1 cellular context compared by ENCODE assay signal in genomic region chrX:24054182-24055042, GRCh38.
TF ChIP-seq lines count a peak whose summit lies in the region.

TSS of gene EIF2S3 (plus strand) at chrX:24054956. CDS start at chrX:24054969, 13 bp downstream.

TF ChIP-seq in K562, 482 proteins besides CTCF, POLR2A, EP300 and RAD21 (continued from another document and continues in another):
- peak; percentile 98 for TF ChIP-seq CEBPG (CRISPR knock-in tag; IDR thresholded peaks at IDR 0.05)
- TF ChIP-seq CEBPG (tag; conservative IDR thresholded peaks at IDR 0.05 in 1 of 2, IDR thresholded peaks at IDR 0.05 in 1 of 2), result peak; percentile 98 to 99
- peak; percentile 94 for TF ChIP-seq NFE2 (IDR thresholded peaks at IDR 0.05; ENCODE audit: low read depth)
- peak; percentile 18; the same call in 1 of the 2 replicates for TF ChIP-seq SP1 (CRISPR knock-in tag; IDR thresholded peaks at IDR 0.05)
- peak; percentile 82 for TF ChIP-seq POLR2AphosphoS5 (IDR thresholded peaks at IDR 0.05; ENCODE audit: control insufficient read depth, insufficient read depth, low read depth, low read length)
- no peak for TF ChIP-seq E2F4 (CRISPR knock-in tag; IDR thresholded peaks at IDR 0.05; ENCODE audit: low read depth)
- no peak for TF ChIP-seq ASH1L (IDR thresholded peaks at IDR 0.05; ENCODE audit: borderline replicate concordance, low read depth, partially characterized antibody)
- TF ChIP-seq MED1 (CRISPR knock-in tag; IDR thresholded peaks at IDR 0.05; ENCODE audit: borderline replicate concordance), result no peak
- TF ChIP-seq CHD7 (IDR thresholded peaks at IDR 0.05; ENCODE audit: low read depth, low read length), result no peak
- TF ChIP-seq EGR1 (conservative IDR thresholded peaks at IDR 0.05), result peak; percentile 15; the same call in 1 of the 2 replicates
- no peak for TF ChIP-seq ZNF12 (CRISPR knock-in tag; IDR thresholded peaks at IDR 0.05)
- TF ChIP-seq ZNF57 (CRISPR knock-in tag; IDR thresholded peaks at IDR 0.05), result no peak
- TF ChIP-seq SMARCB1 (IDR thresholded peaks at IDR 0.05; ENCODE audit: insufficient read length, low read depth), result no peak
- no peak for TF ChIP-seq KLF16 (IDR thresholded peaks at IDR 0.05)
- no peak for TF ChIP-seq FUS (optimal IDR thresholded peaks at IDR 0.05; ENCODE audit: low read depth, low read length)
- no peak for TF ChIP-seq ZNF695 (CRISPR knock-in tag; IDR thresholded peaks at IDR 0.05)
- TF ChIP-seq CREB1 (IDR thresholded peaks at IDR 0.05), result peak; percentile 77
- peak; percentile 67; the same call in 1 of the 2 replicates for TF ChIP-seq CREB1 (CRISPR knock-in tag; IDR thresholded peaks at IDR 0.05)
- TF ChIP-seq EHMT2 (IDR thresholded peaks at IDR 0.05), result no peak
- peak; percentile 70 to 80; a peak in 3 of 4 replicates for TF ChIP-seq MAZ (CRISPR knock-in tag; conservative IDR thresholded peaks at IDR 0.05 in 1 of 2, IDR thresholded peaks at IDR 0.05 in 1 of 2)
- no peak for TF ChIP-seq ARID2 (IDR thresholded peaks at IDR 0.05)
- TF ChIP-seq SFPQ (IDR thresholded peaks at IDR 0.05; ENCODE audit: low read depth, low read length), result no peak
- no peak for TF ChIP-seq MCM3 (IDR thresholded peaks at IDR 0.05)
- TF ChIP-seq TAF9B (IDR thresholded peaks at IDR 0.05; ENCODE audit: partially characterized antibody), result peak; percentile 92
- no peak for TF ChIP-seq KLF13 (tag; IDR thresholded peaks at IDR 0.05; ENCODE audit: borderline replicate concordance, low read depth)
- TF ChIP-seq MEF2A (IDR thresholded peaks at IDR 0.05; ENCODE audit: control insufficient read depth, low read depth, low read length), result no peak
- no peak for TF ChIP-seq TCF3 (CRISPR knock-in tag; IDR thresholded peaks at IDR 0.05)
- TF ChIP-seq RCOR1 (IDR thresholded peaks at IDR 0.05; ENCODE audit: borderline replicate concordance in 1 of 2, low read depth in 2 of 2, low read length in 2 of 2), result peak; percentile 7 to 84; a peak in 2 of 4 replicates
- TF ChIP-seq ZNF263 (CRISPR knock-in tag; IDR thresholded peaks at IDR 0.05; ENCODE audit: borderline replicate concordance), result no peak
- peak; percentile 99 for TF ChIP-seq ATF3 (IDR thresholded peaks at IDR 0.05)
- peak; percentile 99 for TF ChIP-seq ATF3 (CRISPR knock-in tag; conservative IDR thresholded peaks at IDR 0.05)
- no peak for TF ChIP-seq ZNF184 (CRISPR knock-in tag; IDR thresholded peaks at IDR 0.05)
- no peak for TF ChIP-seq ID3 (CRISPR knock-in tag; IDR thresholded peaks at IDR 0.05)
- no peak for TF ChIP-seq ID3 (tag; IDR thresholded peaks at IDR 0.05)
- TF ChIP-seq ESRRB (CRISPR knock-in tag; IDR thresholded peaks at IDR 0.05; ENCODE audit: borderline replicate concordance), result no peak
- peak; percentile 77 for TF ChIP-seq ETV5 (CRISPR knock-in tag; IDR thresholded peaks at IDR 0.05; ENCODE audit: low read depth)
- TF ChIP-seq ZFP30 (CRISPR knock-in tag; IDR thresholded peaks at IDR 0.05; ENCODE audit: borderline replicate concordance), result no peak
- no peak for TF ChIP-seq THAP12 (CRISPR knock-in tag; IDR thresholded peaks at IDR 0.05)
- TF ChIP-seq SMARCC2 (IDR thresholded peaks at IDR 0.05; ENCODE audit: low read depth), result no peak
- TF ChIP-seq DEAF1 (CRISPR knock-in tag; IDR thresholded peaks at IDR 0.05), result 0 out of 2 replicates have a peak, but pooled peaks have one; percentile 22
- peak; percentile 75; the same call in 1 of the 2 replicates for TF ChIP-seq ZFX (CRISPR knock-in tag; IDR thresholded peaks at IDR 0.05)
- TF ChIP-seq E2F5 (CRISPR knock-in tag; IDR thresholded peaks at IDR 0.05), result no peak
- no peak for TF ChIP-seq GATAD2B (IDR thresholded peaks at IDR 0.05; ENCODE audit: borderline replicate concordance)
